1 cellular context compared by ENCODE assay signal in the genomic region with DNA sequence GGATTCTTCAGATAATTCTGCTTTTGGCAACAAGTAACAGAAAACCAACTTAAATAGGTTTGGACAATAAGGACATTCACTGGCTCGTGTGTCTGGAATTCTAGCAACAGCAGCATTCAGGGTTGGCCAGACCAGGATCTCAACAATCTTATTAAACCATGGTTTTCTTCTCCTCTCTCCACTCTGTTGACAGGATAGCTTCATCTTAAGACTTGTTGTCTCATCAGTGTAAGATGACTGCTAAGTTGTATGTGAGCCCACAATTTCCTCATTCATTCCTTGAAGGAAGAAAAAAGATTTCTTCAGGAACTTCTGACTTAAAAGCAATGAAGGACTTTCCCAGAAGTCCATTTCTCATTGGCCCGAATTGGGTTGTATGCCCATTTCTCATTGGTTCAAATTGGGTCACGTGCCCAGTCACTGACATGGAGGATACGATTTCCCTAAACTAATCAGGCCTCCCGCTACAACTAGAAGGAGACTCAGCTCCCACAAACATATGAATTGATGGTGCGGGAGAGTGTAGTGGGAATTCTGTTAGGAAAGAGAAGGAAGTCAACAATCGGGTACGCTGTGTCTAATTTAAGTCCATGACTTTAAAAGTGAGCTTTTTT.
TF ChIP-seq lines count a peak whose summit lies in the region.

No MANE protein-coding gene starts in this region.

TF ChIP-seq in K562, 482 proteins besides CTCF, POLR2A, EP300 and RAD21 (continued from another document):
- TF ChIP-seq TFE3 (CRISPR knock-in tag; IDR thresholded peaks at IDR 0.05): peak; percentile 66
- TF ChIP-seq DIDO1 (tag; IDR thresholded peaks at IDR 0.05; ENCODE audit: low read depth): 0 out of 2 replicates have a peak, but pooled peaks have one; percentile 31
- TF ChIP-seq TAF9B (IDR thresholded peaks at IDR 0.05; ENCODE audit: partially characterized antibody): no peak
- TF ChIP-seq CBFA2T2 (conservative IDR thresholded peaks at IDR 0.05): peak; percentile 26
- no peak for TF ChIP-seq NFYB (IDR thresholded peaks at IDR 0.05; ENCODE audit: extremely low read depth, insufficient read length)
- TF ChIP-seq, protein P1, sequence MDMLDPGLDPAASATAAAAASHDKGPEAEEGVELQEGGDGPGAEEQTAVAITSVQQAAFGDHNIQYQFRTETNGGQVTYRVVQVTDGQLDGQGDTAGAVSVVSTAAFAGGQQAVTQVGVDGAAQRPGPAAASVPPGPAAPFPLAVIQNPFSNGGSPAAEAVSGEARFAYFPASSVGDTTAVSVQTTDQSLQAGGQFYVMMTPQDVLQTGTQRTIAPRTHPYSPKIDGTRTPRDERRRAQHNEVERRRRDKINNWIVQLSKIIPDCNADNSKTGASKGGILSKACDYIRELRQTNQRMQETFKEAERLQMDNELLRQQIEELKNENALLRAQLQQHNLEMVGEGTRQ (CRISPR knock-in tag; IDR thresholded peaks at IDR 0.05): peak; percentile 93
- peak; percentile 58 for TF ChIP-seq USF1 (CRISPR knock-in tag; IDR thresholded peaks at IDR 0.05)
- no peak for TF ChIP-seq HIVEP1 (CRISPR knock-in tag; IDR thresholded peaks at IDR 0.05)
- TF ChIP-seq KDM5B (IDR thresholded peaks at IDR 0.05; ENCODE audit: insufficient replicate concordance, low read depth, low read length): no peak
- no peak for TF ChIP-seq PRPF4 (IDR thresholded peaks at IDR 0.05; ENCODE audit: insufficient read depth, low read depth, low read length, poor library complexity, severe bottlenecking)
- no peak for TF ChIP-seq TCF7 (IDR thresholded peaks at IDR 0.05; ENCODE audit: borderline replicate concordance)
- no peak for TF ChIP-seq GATA2 (CRISPR knock-in tag; IDR thresholded peaks at IDR 0.05)
- peak; percentile 82 for TF ChIP-seq RAD51 (IDR thresholded peaks at IDR 0.05; ENCODE audit: borderline replicate concordance, low read depth)
